Comparison of ENCODE assay signal across 9 cellular contexts in genomic region chr12:754871-755562, GRCh38. TPM values are rescaled to one million over a fixed set of nuclear protein-coding genes. Genes with fewer than 3 reads are reported as not detected.
DNase-seq lines count a peak whose midpoint lies in the region; ATAC-seq, FAIRE-seq and TF ChIP-seq lines count a peak whose summit lies in the region.
"Had no signal": no experiment of that assay in that cellular context is flagged by ENCODE, and none has a peak within 500 bp of the region (broad histone marks: within the 10 kb centered on the region; RNA-seq: fewer than 3 reads in every experiment).

No MANE protein-coding gene starts in this region.

- no peak for TF ChIP-seq POLR2A in H1 (IDR thresholded peaks at IDR 0.05; ENCODE audit: control extremely low read depth in 1 of 2, low read depth in 2 of 2, low read length in 2 of 2)

- no peak overlapping the region for H3K14ac ChIP-seq in H1 (ENCODE audit: insufficient read length)

- H2AK5ac ChIP-seq in H1 (ENCODE audit: low read depth, low read length): no peak overlapping the region

- DNase-seq in NCI-H1694 treated with DMSO at 0.1 percent for 48 hours (lab: John Stamatoyannopoulos, UW) (peak; percentile 53), NCI-H1694 (lab: John Stamatoyannopoulos, UW) (no peak), HuH-7 (ENCODE audit: low spot score) (peak; percentile 66), SW 1271 (lab: John Stamatoyannopoulos, UW) (peak; percentile 22 to 85), H1 (ENCODE audit: low read depth in 1 of 2, low spot score in 2 of 2) (no peak), natural killer cell (no peak)

- H3K79me2 ChIP-seq in H1 (ENCODE audit: control insufficient read depth in 1 of 2, insufficient read depth in 2 of 2, low read length in 2 of 2): peaks cover 25 to 67% of the 10 kb centered on the region in 2 experiments

- H2BK20ac ChIP-seq in H1 (ENCODE audit: low read length): no peak overlapping the region

- peak overlapping the region; percentile 71 to 84 (median 78); a peak in 7 of 8 replicates for H3K4me3 ChIP-seq in H1 (ENCODE audit: extremely low read depth in 1 of 4, insufficient read depth in 2 of 4, low read depth in 3 of 4, low read length in 4 of 4)

- H3K36me3 Mint-ChIP-seq in natural killer cell: no peaks in the 10 kb centered on the region

- peak overlapping the region; percentile 96 for H3K4me3 Mint-ChIP-seq in natural killer cell

- peak overlapping the region in 1 of 2 donors; percentile 84 for H3K27ac Mint-ChIP-seq in natural killer cell

- peaks cover 20 to 28% of the 10 kb centered on the region in 2 experiments for H4K20me1 ChIP-seq in H1 (replicated peaks in 1 of 2; ENCODE audit: control insufficient read depth in 1 of 2, insufficient read depth in 2 of 2, low read length in 2 of 2)

- peak in 1 of 3 donors; percentile 21 for ATAC-seq in natural killer cell
- ATAC-seq in GM21447 (IDR thresholded peaks at IDR 0.05; ENCODE audit: unreplicated experiment): no peak
- no peak for ATAC-seq in HG03565 (IDR thresholded peaks at IDR 0.05; ENCODE audit: unreplicated experiment)

- no peak overlapping the region for H4K8ac ChIP-seq in H1 (ENCODE audit: extremely low read depth, insufficient read depth, low read length)

- no peaks in the 10 kb centered on the region for H3K36me3 ChIP-seq in H1 (ENCODE audit: control insufficient read depth in 2 of 4, insufficient read depth in 4 of 4, low read length in 3 of 4)

- H2BK120ac ChIP-seq in H1 (replicated peaks; ENCODE audit: low read depth, low read length): no peak overlapping the region

- no peak overlapping the region for H2AFZ ChIP-seq in H1 (ENCODE audit: low read length)

- TF ChIP-seq CTCF in H1 (IDR thresholded peaks at IDR 0.05; ENCODE audit: control extremely low read depth in 1 of 3, insufficient read depth in 1 of 3, low read depth in 1 of 3, low read length in 3 of 3) (peak in 1 of 3 experiments; percentile 35; a peak in 2 of 4 replicates), natural killer cell (IDR thresholded peaks at IDR 0.05) (peak; percentile 44)

- H3K27ac ChIP-seq in H1 (ENCODE audit: low read depth, low read length): no peak overlapping the region

- H3K23me2 ChIP-seq in H1 (ENCODE audit: low read depth, low read length): peaks cover 18% of the 10 kb centered on the region

- no peak for FAIRE-seq in H1 (lab: Jason Lieb, UNC)
- FAIRE-seq: islet of Langerhans had no signal

- no peak for TF ChIP-seq RAD21 in H1 (IDR thresholded peaks at IDR 0.05 in 1 of 2, conservative IDR thresholded peaks at IDR 0.05 in 1 of 2; ENCODE audit: low read depth in 2 of 2, low read length in 2 of 2)

- no peak overlapping the region for H3K4ac ChIP-seq in H1 (replicated peaks; ENCODE audit: insufficient read length, low read depth, low read length)

- CTCF ChIA-PET in H1 (lab: Charles Lee; ENCODE audit: partially characterized antibody): interaction anchor here (0.7 to 1.4 kb wide), 9 partner anchors 16 to 184 kb away, joined by 3 to 5 read pairs (median 3); no protein-coding TSS in a partner anchor

- no peak overlapping the region for H4K91ac ChIP-seq in H1 (replicated peaks; ENCODE audit: insufficient read length, low read length)

- H3K4me2 ChIP-seq in H1 (ENCODE audit: insufficient read depth in 1 of 2, low read depth in 2 of 2, low read length in 2 of 2): peak overlapping the region; percentile 85 to 98

- intact Hi-C loops in natural killer cell (cut with micrococcal nuclease): loop anchor here (2.0 to 5.0 kb wide), 5 partner anchors 57 to 837 kb away; partner anchors contain the start of genes FBXL14 and RAD52

- no peak overlapping the region for H4K5ac ChIP-seq in H1 (ENCODE audit: insufficient read length, low read depth, low read length)

- H3K4me1 Mint-ChIP-seq in natural killer cell: peaks cover 37 to 46% of the 10 kb centered on the region in 2 donors

- H3K23ac ChIP-seq in H1 (ENCODE audit: insufficient read length): no peak overlapping the region

- peaks cover 3 to 11% (median 5%) of the 10 kb centered on the region in 4 experiments; a peak in 6 of 7 replicates for H3K4me1 ChIP-seq in H1 (replicated peaks in 1 of 4; ENCODE audit: control insufficient read depth in 3 of 4, insufficient read depth in 4 of 4, low read length in 3 of 4)

- H2BK5ac ChIP-seq in H1 (ENCODE audit: low read depth, low read length): no peak overlapping the region

- no peaks in the 10 kb centered on the region; a peak in 1 of 4 replicates for H3K9me3 ChIP-seq in H1 (ENCODE audit: insufficient read depth in 2 of 2, low read depth in 1 of 2, low read length in 1 of 2)

- POLR2A ChIA-PET in H1 (lab: Charles Lee; ENCODE audit: partially characterized antibody): interaction anchor here (0.6 to 1.3 kb wide), 3 partner anchors 19 to 121 kb away, joined by 3 read pairs; no protein-coding TSS in a partner anchor

- 37% methylated on average over 7 of the region's 7 CpGs; no CpG with 5 or more reads in 1 of the 2 experiments for WGBS in H1 (ENCODE audit: extremely low coverage in 1 of 2, insufficient coverage in 1 of 2, insufficient read length in 1 of 2, insufficient replicate concordance in 2 of 2, low coverage in 1 of 2, low lambda C conversion rate in 2 of 2, missing lambda C conversion rate in 1 of 2), 2 experiments

- no peak overlapping the region for H3K56ac ChIP-seq in H1 (replicated peaks; ENCODE audit: insufficient read length, low read depth, low read length)

- no peak overlapping the region for H3K9ac ChIP-seq in H1 (replicated peaks in 1 of 4; ENCODE audit: extremely low read depth in 1 of 4, low read depth in 3 of 4, low read length in 3 of 4)

- TF ChIP-seq EP300 in H1 (IDR thresholded peaks at IDR 0.05; ENCODE audit: borderline replicate concordance in 1 of 2, low read depth in 2 of 2, low read length in 2 of 2): no peak

- no peaks in the 10 kb centered on the region for H3K9me3 Mint-ChIP-seq in natural killer cell

- no peaks in the 10 kb centered on the region for H3K27me3 ChIP-seq in H1 (replicated peaks in 1 of 4; ENCODE audit: control insufficient read depth in 3 of 4, extremely low read depth in 1 of 4, insufficient read depth in 3 of 4, low read length in 3 of 4)

- no peak overlapping the region for H2BK15ac ChIP-seq in H1 (ENCODE audit: low read length)

- no peaks in the 10 kb centered on the region for H3K79me1 ChIP-seq in H1 (ENCODE audit: low read depth, low read length)

- H2BK12ac ChIP-seq in H1 (ENCODE audit: low read depth, low read length): no peak overlapping the region

- no peaks in the 10 kb centered on the region for H3K27me3 Mint-ChIP-seq in natural killer cell (ENCODE audit: low read depth in 2 of 2)

- H3K18ac ChIP-seq in H1 (ENCODE audit: extremely low read depth, low read length): no peak overlapping the region

TF ChIP-seq in H1, 55 proteins besides CTCF, POLR2A, EP300 and RAD21:
- 0 out of 4 replicates have a peak, but pooled peaks of 1 of the 2 experiments have one; percentile 26 for TF ChIP-seq SIN3A (conservative IDR thresholded peaks at IDR 0.05 in 1 of 2, IDR thresholded peaks at IDR 0.05 in 1 of 2; ENCODE audit: low read depth in 1 of 2, low read length in 2 of 2)
- no peak for TF ChIP-seq RNF2 (IDR thresholded peaks at IDR 0.05; ENCODE audit: borderline replicate concordance, low read depth, low read length, missing control alignments, poor library complexity, severe bottlenecking)

RNA-seq across cellular contexts. Expression of gene WNK1, which starts 2.6 kb away (rescaled TPM):
- total RNA-seq in H1 (2021; fragmentation: NEBNext Ultra II Directional; extraction: Animal tissue kit (Norgen Biotek cat#: 25700)): 151 and 157 TPM in 2 replicates
- 65.6 and 88.2 TPM in 2 replicates for polyA plus RNA-seq in H1 (2011; rRNA removed)
- polyA plus RNA-seq in H1 (2011; cell fraction: cytosol; rRNA removed): 64.7 TPM
- polyA plus RNA-seq in H1 (2011; cell fraction: nucleus; rRNA removed): 126 TPM
- 83.6 to 122 TPM (median 104 TPM) in 4 replicates for polyA plus RNA-seq in H1 (2012, experiment 1 of 2)
- polyA plus RNA-seq in H1 (2012, experiment 2 of 2): 3.8 TPM
- polyA plus RNA-seq in H1 (2013, experiment 1 of 2): 50.7 TPM
- 43.2 TPM for polyA plus RNA-seq in H1 (2013, experiment 2 of 2)
- polyA minus RNA-seq in H1 (2011; rRNA and poly(A)+ RNA removed): 308 and 326 TPM in 2 replicates
- polyA minus RNA-seq in H1 (2011; cell fraction: cytosol; rRNA and poly(A)+ RNA removed): 269 TPM
- polyA minus RNA-seq in H1 (2011; cell fraction: nucleus; rRNA and poly(A)+ RNA removed): 226 TPM
- total RNA-seq in natural killer cell: 100 to 1,000 TPM; 177 to 203 (median 192) TPM

Comparison
In these comparisons a context has a peak if more than half of its experiments do, and no peak if none do; other contexts are left out.
1. DNase-seq: peak in NCI-H1694 treated with DMSO at 0.1 percent for 48 hours (single experiment), HuH-7 (single experiment) and SW 1271 (2 of 2); none in NCI-H1694 (single experiment), H1 (0 of 2) and natural killer cell (single experiment).